ENCODE assay signal across 8 cellular contexts in genomic region chr12:14365294-14366210, GRCh38. TPM values are rescaled to one million over a fixed set of nuclear protein-coding genes. Genes with fewer than 3 reads are reported as not detected.
DNase-seq lines count a peak whose midpoint lies in the region; TF ChIP-seq lines count a peak whose summit lies in the region.

TSS of gene ATF7IP (plus strand) at chr12:14365682. CDS start at chr12:14423916, 58,234 bp downstream.

- H3K36me3 ChIP-seq in HAP-1 (replicated peaks) (no peaks in the 10 kb centered on the region), MM.1S (replicated peaks; ENCODE audit: insufficient read depth, low read length) (no peaks in the 10 kb centered on the region), SK-N-SH (replicated peaks in 1 of 2; ENCODE audit: control insufficient read depth in 1 of 2, insufficient read depth in 2 of 2, low read length in 1 of 2) (peaks cover 0 to 10% of the 10 kb centered on the region in 2 experiments)

- H3K27me3 ChIP-seq in HAP-1 (ENCODE audit: low read depth) (no peaks in the 10 kb centered on the region), MM.1S (replicated peaks; ENCODE audit: insufficient read depth, low read length) (no peaks in the 10 kb centered on the region), SK-N-SH (ENCODE audit: insufficient read depth) (no peaks in the 10 kb centered on the region)

- H3K79me2 ChIP-seq in MM.1S (ENCODE audit: low read length) = peaks cover 44% of the 10 kb centered on the region
- H3K79me2 ChIP-seq in SK-N-SH (ENCODE audit: insufficient read depth) = peaks cover 43% of the 10 kb centered on the region

- no peaks in the 10 kb centered on the region; the same call in none of the 2 replicates for H3K4me1 ChIP-seq in HAP-1
- H3K4me1 ChIP-seq in MM.1S (ENCODE audit: low read length) = peaks cover 6% of the 10 kb centered on the region; the same call in 1 of the 2 replicates
- H3K4me1 ChIP-seq in SK-N-SH (ENCODE audit: control insufficient read depth in 1 of 2, insufficient read depth in 2 of 2, low read depth in 1 of 2, low read length in 1 of 2) = no peaks in the 10 kb centered on the region; a peak in 1 of 4 replicates

- H4K20me1 ChIP-seq in MM.1S (ENCODE audit: insufficient read depth, low read length) (no peaks in the 10 kb centered on the region), SK-N-SH (ENCODE audit: insufficient read depth) (no peaks in the 10 kb centered on the region)

- CTCF ChIA-PET in SK-N-SH (lab: Yijun Ruan, JAX) = interaction anchor here (0.9 to 2.2 kb wide), 8 partner anchors 10 to 128 kb away, joined by 3 to 10 read pairs (median 4); no protein-coding TSS in a partner anchor

- peak; percentile 87 for DNase-seq in GDM1 (lab: John Stamatoyannopoulos, UW)
- DNase-seq in HAP-1 (ENCODE audit: low spot score in 2 of 2) = peak; percentile 95 to 96
- DNase-seq in MM.1S = peak; percentile 98
- DNase-seq in SK-N-SH = peak; percentile 96
- DNase-seq in activated naive CD4-positive, alpha-beta T cell treated with anti-CD3 and anti-CD28 coated beads, Interleukin-2, amount 50 U/mL, for 16 hours = peak; percentile 96
- peak; percentile 96 for DNase-seq in germinal center (ENCODE audit: low spot score)
- peak; percentile 93 for DNase-seq in non-pigmented ciliary epithelial cell (ENCODE audit: low read depth)
- peak; percentile 98 for DNase-seq in superior temporal gyrus (ENCODE audit: extremely low spot score)

- TF ChIP-seq EP300 in SK-N-SH (IDR thresholded peaks at IDR 0.05; ENCODE audit: borderline replicate concordance in 1 of 2, low read depth in 1 of 2, low read length in 1 of 2) = no peak; a peak in 1 of 4 replicates

- H3K9ac ChIP-seq in MM.1S (ENCODE audit: low read length) (peak within 1 kb of the TSS; percentile 67), SK-N-SH (peak within 1 kb of the TSS; percentile 80)

- H3K9me2 ChIP-seq in MM.1S (replicated peaks; ENCODE audit: insufficient read depth, low read length) (no peaks in the 10 kb centered on the region), SK-N-SH (no peaks in the 10 kb centered on the region)

- TF ChIP-seq CTCF in MM.1S (IDR thresholded peaks at IDR 0.05; ENCODE audit: low read length) (peak; percentile 37), SK-N-SH (IDR thresholded peaks at IDR 0.05) (peak; percentile 51)

- H3K27ac ChIP-seq in MM.1S (ENCODE audit: low read length) = peak within 1 kb of the TSS; percentile 96
- peak within 1 kb of the TSS; percentile 94 to 95 for H3K27ac ChIP-seq in SK-N-SH (ENCODE audit: low read depth in 2 of 2, low read length in 1 of 2)

- H3K4me2 ChIP-seq in MM.1S (ENCODE audit: low read depth, low read length) = peak within 1 kb of the TSS; percentile 54
- H3K4me2 ChIP-seq in SK-N-SH = peak within 1 kb of the TSS; percentile 72

- H3F3A ChIP-seq in MM.1S (ENCODE audit: insufficient read depth, low read length) = peaks cover 15% of the 10 kb centered on the region
- peaks cover 21% of the 10 kb centered on the region for H3F3A ChIP-seq in SK-N-SH (replicated peaks; ENCODE audit: insufficient read depth)

- H3K4me3 ChIP-seq in HAP-1 (peak within 1 kb of the TSS; percentile 54), MM.1S (ENCODE audit: low read length) (peak within 1 kb of the TSS; percentile 75), SK-N-SH (ENCODE audit: low read depth in 2 of 2, low read length in 1 of 2) (peak within 1 kb of the TSS; percentile 70 to 91)

- in situ Hi-C loops in HAP-1 (cut with MboI; ENCODE audit: low sequenced_read_pairs) = loop anchor here (10.0 kb wide), 1 partner anchor 111 kb away; no protein-coding TSS in a partner anchor

- POLR2A ChIA-PET in SK-N-SH (lab: Yijun Ruan, JAX) = interaction anchor here (0.7 to 1.4 kb wide), 4 partner anchors 19 to 107 kb away, joined by 3 to 10 read pairs (median 5); no protein-coding TSS in a partner anchor

- peak; percentile 40; the same call in 1 of the 2 replicates for TF ChIP-seq RAD21 in SK-N-SH (IDR thresholded peaks at IDR 0.05; ENCODE audit: low read length)

- H3K9me3 ChIP-seq in HAP-1 (no peaks in the 10 kb centered on the region), MM.1S (replicated peaks; ENCODE audit: insufficient read depth, low read length) (no peaks in the 10 kb centered on the region), SK-N-SH (no peaks in the 10 kb centered on the region)

- H2AFZ ChIP-seq in MM.1S (ENCODE audit: low read length) = peak within 1 kb of the TSS; percentile 63
- peak within 1 kb of the TSS; percentile 90 for H2AFZ ChIP-seq in SK-N-SH (ENCODE audit: low read depth)

- WGBS in SK-N-SH (ENCODE audit: low lambda C conversion rate) = 2% methylated on average over 38 of the region's 55 CpGs

TF ChIP-seq in SK-N-SH, 30 proteins besides CTCF, POLR2A, EP300 and RAD21 (continues in another document):
- no peak for TF ChIP-seq MEF2A (IDR thresholded peaks at IDR 0.05; ENCODE audit: borderline replicate concordance, low read depth)
- no peak for TF ChIP-seq FOXJ3 (CRISPR knock-in tag; IDR thresholded peaks at IDR 0.05)
- TF ChIP-seq YY1 (IDR thresholded peaks at IDR 0.05; ENCODE audit: low read depth) = peak; percentile 87
- peak; percentile 55; the same call in 1 of the 2 replicates for TF ChIP-seq TAF1 (IDR thresholded peaks at IDR 0.05; ENCODE audit: borderline replicate concordance, low read depth, low read length)
- peak; percentile 76 for TF ChIP-seq NRF1 (IDR thresholded peaks at IDR 0.05; ENCODE audit: low read depth, low read length)
- TF ChIP-seq JUND (IDR thresholded peaks at IDR 0.05) = no peak
- TF ChIP-seq EZH2phosphoT487 (IDR thresholded peaks at IDR 0.05; ENCODE audit: borderline replicate concordance, low read depth) = no peak
- no peak for TF ChIP-seq GATA2 (CRISPR knock-in tag; IDR thresholded peaks at IDR 0.05)
- peak; percentile 82; the same call in 1 of the 2 replicates for TF ChIP-seq MAX (IDR thresholded peaks at IDR 0.05; ENCODE audit: low read depth)
- TF ChIP-seq PBX3 (IDR thresholded peaks at IDR 0.05) = no peak
- no peak for TF ChIP-seq SIN3A (IDR thresholded peaks at IDR 0.05; ENCODE audit: borderline replicate concordance, low read depth, low read length)
- no peak; the same call in none of the 2 replicates for TF ChIP-seq RCOR1 (IDR thresholded peaks at IDR 0.05; ENCODE audit: low read length)
- TF ChIP-seq, protein P1, sequence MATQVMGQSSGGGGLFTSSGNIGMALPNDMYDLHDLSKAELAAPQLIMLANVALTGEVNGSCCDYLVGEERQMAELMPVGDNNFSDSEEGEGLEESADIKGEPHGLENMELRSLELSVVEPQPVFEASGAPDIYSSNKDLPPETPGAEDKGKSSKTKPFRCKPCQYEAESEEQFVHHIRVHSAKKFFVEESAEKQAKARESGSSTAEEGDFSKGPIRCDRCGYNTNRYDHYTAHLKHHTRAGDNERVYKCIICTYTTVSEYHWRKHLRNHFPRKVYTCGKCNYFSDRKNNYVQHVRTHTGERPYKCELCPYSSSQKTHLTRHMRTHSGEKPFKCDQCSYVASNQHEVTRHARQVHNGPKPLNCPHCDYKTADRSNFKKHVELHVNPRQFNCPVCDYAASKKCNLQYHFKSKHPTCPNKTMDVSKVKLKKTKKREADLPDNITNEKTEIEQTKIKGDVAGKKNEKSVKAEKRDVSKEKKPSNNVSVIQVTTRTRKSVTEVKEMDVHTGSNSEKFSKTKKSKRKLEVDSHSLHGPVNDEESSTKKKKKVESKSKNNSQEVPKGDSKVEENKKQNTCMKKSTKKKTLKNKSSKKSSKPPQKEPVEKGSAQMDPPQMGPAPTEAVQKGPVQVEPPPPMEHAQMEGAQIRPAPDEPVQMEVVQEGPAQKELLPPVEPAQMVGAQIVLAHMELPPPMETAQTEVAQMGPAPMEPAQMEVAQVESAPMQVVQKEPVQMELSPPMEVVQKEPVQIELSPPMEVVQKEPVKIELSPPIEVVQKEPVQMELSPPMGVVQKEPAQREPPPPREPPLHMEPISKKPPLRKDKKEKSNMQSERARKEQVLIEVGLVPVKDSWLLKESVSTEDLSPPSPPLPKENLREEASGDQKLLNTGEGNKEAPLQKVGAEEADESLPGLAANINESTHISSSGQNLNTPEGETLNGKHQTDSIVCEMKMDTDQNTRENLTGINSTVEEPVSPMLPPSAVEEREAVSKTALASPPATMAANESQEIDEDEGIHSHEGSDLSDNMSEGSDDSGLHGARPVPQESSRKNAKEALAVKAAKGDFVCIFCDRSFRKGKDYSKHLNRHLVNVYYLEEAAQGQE (IDR thresholded peaks at IDR 0.05; ENCODE audit: low read depth, low read length) = no peak
- no peak for TF ChIP-seq GABPA (IDR thresholded peaks at IDR 0.05; ENCODE audit: low read depth)
- no peak for TF ChIP-seq NFIC (IDR thresholded peaks at IDR 0.05; ENCODE audit: borderline replicate concordance)
- TF ChIP-seq USF2 (IDR thresholded peaks at IDR 0.05; ENCODE audit: borderline replicate concordance, low read depth, low read length) = peak; percentile 34; the same call in 1 of the 2 replicates
- TF ChIP-seq SMC3 (IDR thresholded peaks at IDR 0.05; ENCODE audit: low read depth, low read length) = no peak; the same call in none of the 2 replicates

RNA-seq across cellular contexts. Expression of gene ATF7IP, which starts in this region (rescaled TPM):
- polyA plus RNA-seq in SK-N-SH (2012; rRNA removed) = 2.8 and 3.4 TPM in 2 replicates
- 3.1 and 3.9 TPM in 2 replicates for polyA plus RNA-seq in SK-N-SH (2012; cell fraction: cytosol; rRNA removed)
- polyA plus RNA-seq in SK-N-SH (2012; cell fraction: nucleus; rRNA removed) = 3.8 and 5.2 TPM in 2 replicates

Comparison
In these comparisons a context has a peak if more than half of its experiments do, and no peak if none do; other contexts are left out.
1. Peak in every context shown above with its lines: DNase-seq, H3K4me3 ChIP-seq and H3K27ac ChIP-seq.